ENCODE assay signal across 8 cellular contexts in genomic region chr15:41230345-41230649, GRCh38. TPM values are rescaled to one million over a fixed set of nuclear protein-coding genes. Genes with fewer than 3 reads are reported as not detected.
A peak's percentile ranks its signal among the peaks of the same experiment; 100 is the strongest.
DNase-seq lines count a peak whose midpoint lies in the region; ATAC-seq and TF ChIP-seq lines count a peak whose summit lies in the region.

No MANE protein-coding gene starts in this region.

- H4K20me1 ChIP-seq in GM23248 (ENCODE audit: insufficient read depth): 0 out of 2 replicates have a peak, but pooled peaks cover 4% of the 10 kb centered on the region

- H3K9ac ChIP-seq in GM23248 (peak overlapping the region; percentile 91), skeletal muscle satellite cell (ENCODE audit: low read depth, low read length) (peak overlapping the region; percentile 24)

- H3K27ac ChIP-seq in GM23248: no peak overlapping the region

- 28 to 29% methylated on average over 10 of the region's 10 CpGs for WGBS in GM23248 (ENCODE audit: low coverage in 1 of 2, low lambda C conversion rate in 2 of 2, missing lambda C conversion rate in 2 of 2), 2 experiments

- H3K4me1 ChIP-seq in GM23248 (ENCODE audit: insufficient read depth) (peaks cover 20% of the 10 kb centered on the region), skeletal muscle satellite cell (ENCODE audit: control insufficient read depth, insufficient read depth, low read length) (peaks cover 18% of the 10 kb centered on the region)

- H3F3A ChIP-seq in GM23248 (ENCODE audit: insufficient read depth): peaks cover 21% of the 10 kb centered on the region; the same call in 1 of the 2 replicates

- H3K4me3 ChIP-seq in GM23248: peak overlapping the region; percentile 96
- peak overlapping the region; percentile 93 for H3K4me3 ChIP-seq in WI38 (ENCODE audit: low read depth, low read length)
- H3K4me3 ChIP-seq in fibroblast of villous mesenchyme (ENCODE audit: low read depth, low read length): peak overlapping the region; percentile 97
- peak overlapping the region; percentile 99 for H3K4me3 ChIP-seq in skeletal muscle satellite cell (ENCODE audit: low read length)

- DNase-seq in GM23248 (no peak), fibroblast of villous mesenchyme (ENCODE audit: low read depth) (no peak), HEK293T (ENCODE audit: extremely low spot score) (no peak)

- H3K9me3 ChIP-seq in GM23248 (ENCODE audit: low read depth) (no peaks in the 10 kb centered on the region), skeletal muscle satellite cell (replicated peaks; ENCODE audit: low read length) (no peaks in the 10 kb centered on the region)

- TF ChIP-seq CTCF in WI38 (IDR thresholded peaks at IDR 0.05; ENCODE audit: low read depth, low read length) (no peak), fibroblast of villous mesenchyme (IDR thresholded peaks at IDR 0.05; ENCODE audit: insufficient read depth, low read depth, low read length) (no peak)

- POLR2A ChIA-PET in HEK293T (lab: Yijun Ruan, JAX): interaction anchor here (1.3 kb wide), 1 partner anchor 101 kb away, joined by 4 read pairs; no protein-coding TSS in a partner anchor

- H3K4me2 ChIP-seq in GM23248 (ENCODE audit: unreplicated experiment) (peak overlapping the region; percentile 77), skeletal muscle satellite cell (ENCODE audit: low read length) (peak overlapping the region; percentile 87)

- peaks cover 40% of the 10 kb centered on the region for H3K79me2 ChIP-seq in GM23248 (ENCODE audit: insufficient read depth)

- in situ Hi-C loops in GM23248 (cut with MboI): no loop called here

- peak overlapping the region; percentile 93 for H2AFZ ChIP-seq in GM23248

- H3K36me3 ChIP-seq in GM23248 (ENCODE audit: low read depth) (no peaks in the 10 kb centered on the region), skeletal muscle satellite cell (ENCODE audit: insufficient read depth, low read length) (no peaks in the 10 kb centered on the region)

- no peaks in the 10 kb centered on the region for H3K9me2 ChIP-seq in GM23248 (ENCODE audit: insufficient read depth)

- no peaks in the 10 kb centered on the region for H3K27me3 ChIP-seq in GM23248 (replicated peaks; ENCODE audit: insufficient read depth)
- peaks cover 13% of the 10 kb centered on the region for H3K27me3 ChIP-seq in skeletal muscle satellite cell (ENCODE audit: control insufficient read depth, insufficient read depth, low read length)

- ATAC-seq in HG02852 (IDR thresholded peaks at IDR 0.05; ENCODE audit: unreplicated experiment): no peak
- ATAC-seq in HG02938 (IDR thresholded peaks at IDR 0.05; ENCODE audit: unreplicated experiment): no peak
- no peak for ATAC-seq in HG02970 (IDR thresholded peaks at IDR 0.05; ENCODE audit: low FRiP score, unreplicated experiment)

- CTCF ChIA-PET in HEK293T (lab: Yijun Ruan, JAX): interaction anchor here (0.8 kb wide), 1 partner anchor 11 kb away, joined by 3 read pairs; no protein-coding TSS in a partner anchor

TF ChIP-seq in HEK293T, 16 proteins besides CTCF, POLR2A, EP300 and RAD21:
- TF ChIP-seq ARNT (IDR thresholded peaks at IDR 0.05): no peak
- TF ChIP-seq CTBP1 (IDR thresholded peaks at IDR 0.05; ENCODE audit: borderline replicate concordance): no peak
- no peak for TF ChIP-seq SUZ12 (IDR thresholded peaks at IDR 0.05)

RNA-seq across cellular contexts. Expression of gene EXD1, which starts 0.3 kb away (rescaled TPM):
- total RNA-seq in GM23248 (2014; rRNA removed; shearing (Covaris generic)): not detected in 2 replicates
- polyA plus RNA-seq in GM23248 (2016; fragmentation: Nextera tagmentation; extraction: Ambion mirVana): not detected in 2 replicates
- under 0.01 TPM in 1 of 2 replicates, not detected in the other for total RNA-seq in fibroblast of villous mesenchyme
- total RNA-seq in skeletal muscle satellite cell (2012; rRNA removed): not detected in 2 replicates

RNA-seq across cellular contexts. Expression of gene CHP1, which starts 0.8 kb away (rescaled TPM):
- total RNA-seq in GM23248 (2014; rRNA removed; shearing (Covaris generic)): 70.9 and 85.5 TPM in 2 replicates
- 86.2 and 93.6 TPM in 2 replicates for polyA plus RNA-seq in GM23248 (2016; fragmentation: Nextera tagmentation; extraction: Ambion mirVana)
- total RNA-seq in fibroblast of villous mesenchyme: 87.9 and 111 TPM in 2 replicates
- total RNA-seq in skeletal muscle satellite cell (2012; rRNA removed): 73.8 and 81.7 TPM in 2 replicates
